14 cellular contexts compared by ENCODE assay signal in genomic region chr17:38550661-38551060, GRCh38. TPM values are rescaled to one million over a fixed set of nuclear protein-coding genes. Genes with fewer than 3 reads are reported as not detected.
DNase-seq lines count a peak whose midpoint lies in the region; ATAC-seq and TF ChIP-seq lines count a peak whose summit lies in the region.
"Had no signal": no experiment of that assay in that cellular context is flagged by ENCODE, and none has a peak within 500 bp of the region (broad histone marks: within the 10 kb centered on the region; RNA-seq: fewer than 3 reads in every experiment).

No MANE protein-coding gene starts in this region.

- no peaks in the 10 kb centered on the region for H3K36me3 ChIP-seq in left lung

- no peaks in the 10 kb centered on the region for H3K36me3 Mint-ChIP-seq in activated CD8-positive, alpha-beta T cell treated with anti-CD3 and anti-CD28 coated beads, Interleukin-2, amount 10 ng/mL, durations not matched to agents 7 days and 5 days (ENCODE audit: low read depth)

- POLR2A ChIA-PET in activated CD8-positive, alpha-beta T cell treated with anti-CD3 and anti-CD28 coated beads, Interleukin-2, amount 10 ng/mL, durations not matched to agents 7 days and 5 days (lab: Charles Lee): no interaction called here

- peak overlapping the region; percentile 35 for H3K27ac ChIP-seq in epithelial cell of prostate
- H3K27ac ChIP-seq in left lung: no peak overlapping the region
- H3K27ac ChIP-seq in coronary artery: peak overlapping the region in 1 of 2 donors; percentile 4
- H3K27ac ChIP-seq: A549, hepatocyte had no signal

- peak; percentile 33 for ATAC-seq in left lung
- no peak for ATAC-seq in GM18868 (IDR thresholded peaks at IDR 0.05; ENCODE audit: unreplicated experiment)
- no peak for ATAC-seq in activated CD8-positive, alpha-beta T cell treated with anti-CD3 and anti-CD28 coated beads, Interleukin-2, amount 10 ng/mL, durations not matched to agents 7 days and 5 days
- ATAC-seq: A549, mucosa of descending colon had no signal

- intact Hi-C loops in left lung (cut with DNase I): no loop called here

- H3K27me3 ChIP-seq in left lung: peaks cover 0 to 44% of the 10 kb centered on the region in 2 donors
- H3K27me3 ChIP-seq: hepatocyte had no signal

- TF ChIP-seq CTCF in left lung (IDR thresholded peaks at IDR 0.05): no peak
- TF ChIP-seq CTCF in coronary artery (IDR thresholded peaks at IDR 0.05): no peak

- peak; percentile 67 for DNase-seq in AG08395 (ENCODE audit: low spot score)
- DNase-seq in M059J (ENCODE audit: low read depth): peak; percentile 83
- DNase-seq in epithelial cell of prostate (ENCODE audit: low read depth, low spot score): peak; percentile 63
- no peak for DNase-seq in left lung
- DNase-seq in GM19240 (ENCODE audit: insufficient read length, low spot score): no peak
- DNase-seq in activated CD8-positive, alpha-beta T cell treated with anti-CD3 and anti-CD28 coated beads, Interleukin-2, amount 10 ng/mL, durations not matched to agents 7 days and 5 days: no peak
- DNase-seq in coronary artery (ENCODE audit: low spot score): no peak
- DNase-seq: activated CD4-positive, alpha-beta T cell treated with anti-CD3 and anti-CD28 coated beads for 1 hour; DND-41; Kasumi-1; mucosa of descending colon had no signal

- CTCF ChIA-PET in activated CD8-positive, alpha-beta T cell treated with anti-CD3 and anti-CD28 coated beads, Interleukin-2, amount 10 ng/mL, durations not matched to agents 7 days and 5 days (lab: Charles Lee): interaction anchor here (1.3 to 4.0 kb wide), 4 partner anchors 8 to 117 kb away, joined by 3 to 27 read pairs (median 4); no protein-coding TSS in a partner anchor

- no peaks in the 10 kb centered on the region for H3K9me3 Mint-ChIP-seq in activated CD8-positive, alpha-beta T cell treated with anti-CD3 and anti-CD28 coated beads, Interleukin-2, amount 10 ng/mL, durations not matched to agents 7 days and 5 days (ENCODE audit: insufficient read depth)

- no peak overlapping the region for H3K27ac Mint-ChIP-seq in activated CD8-positive, alpha-beta T cell treated with anti-CD3 and anti-CD28 coated beads, Interleukin-2, amount 10 ng/mL, durations not matched to agents 7 days and 5 days

- no peak overlapping the region for H3K4me3 Mint-ChIP-seq in activated CD8-positive, alpha-beta T cell treated with anti-CD3 and anti-CD28 coated beads, Interleukin-2, amount 10 ng/mL, durations not matched to agents 7 days and 5 days

- no peak overlapping the region for H3K4me3 ChIP-seq in left lung
- H3K4me3 ChIP-seq in coronary artery: no peak overlapping the region
- H3K4me3 ChIP-seq: A549, hepatocyte, mucosa of descending colon had no signal

- H3K4me1 Mint-ChIP-seq in activated CD8-positive, alpha-beta T cell treated with anti-CD3 and anti-CD28 coated beads, Interleukin-2, amount 10 ng/mL, durations not matched to agents 7 days and 5 days (ENCODE audit: low read depth): no peaks in the 10 kb centered on the region

- no peaks in the 10 kb centered on the region for H3K4me1 ChIP-seq in left lung
- H3K4me1 ChIP-seq: A549 had no signal

- peaks cover 10% of the 10 kb centered on the region for H3K27me3 Mint-ChIP-seq in activated CD8-positive, alpha-beta T cell treated with anti-CD3 and anti-CD28 coated beads, Interleukin-2, amount 10 ng/mL, durations not matched to agents 7 days and 5 days (ENCODE audit: low read depth)

- H3K9me3 ChIP-seq in left lung: no peaks in the 10 kb centered on the region
- H3K9me3 ChIP-seq: A549, mucosa of descending colon had no signal

RNA-seq across cellular contexts. Expression of gene SRCIN1, which starts 55.1 kb away (rescaled TPM):
- total RNA-seq in M059J (2014; rRNA removed; shearing (Covaris generic)): not detected in 2 replicates
- total RNA-seq in left lung: 1 to 10 TPM; 2.7 to 2.8 TPM
- under 1 TPM in 1 of 2 experiments, not detected in 1; 0.34 TPM for total RNA-seq in activated CD8-positive, alpha-beta T cell treated with anti-CD3 and anti-CD28 coated beads, Interleukin-2, amount 10 ng/mL, durations not matched to agents 7 days and 5 days

Comparison
In these comparisons a context has a peak if more than half of its experiments do, and no peak if none do; other contexts are left out.
1. DNase-seq: peak in AG08395 (single experiment), M059J (single experiment) and epithelial cell of prostate (single experiment); none in left lung (0 of 2), GM19240 (single experiment), activated CD8-positive, alpha-beta T cell treated with anti-CD3 and anti-CD28 coated beads, Interleukin-2, amount 10 ng/mL, durations not matched to agents 7 days and 5 days (single experiment) and coronary artery (single experiment).